ENCODE assay signal across 8 cellular contexts in the genomic region with DNA sequence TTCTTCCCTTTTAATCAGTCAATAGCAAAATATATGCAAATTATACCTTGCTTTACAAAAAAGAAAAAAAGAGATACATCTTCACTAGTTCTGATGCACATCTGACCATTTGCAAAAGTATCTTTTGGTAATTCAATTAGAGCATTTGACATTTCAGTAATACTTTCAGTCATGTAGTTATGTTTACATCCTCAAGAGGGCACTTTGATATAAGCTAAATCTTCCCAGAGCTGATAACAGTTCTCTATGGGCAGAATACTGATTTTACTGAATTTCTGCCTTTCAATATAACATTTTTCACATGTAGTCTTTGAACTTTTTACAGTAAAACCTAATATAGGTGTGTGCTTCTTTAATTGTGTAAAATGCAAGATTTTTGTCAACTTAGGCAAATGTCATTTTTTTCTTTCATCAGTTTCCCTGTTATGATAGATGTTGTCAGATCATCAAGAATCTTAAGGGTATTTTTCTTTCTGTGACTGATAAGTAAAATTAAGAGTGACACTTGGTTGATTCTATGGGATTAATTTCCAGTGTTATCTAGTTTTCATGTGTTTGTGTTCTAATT.
DNase-seq lines count a peak whose midpoint lies in the region; ATAC-seq, FAIRE-seq and TF ChIP-seq lines count a peak whose summit lies in the region.

No MANE protein-coding gene starts in this region.

- H3K4me3 ChIP-seq in HFF-Myc (replicated peaks; ENCODE audit: low read depth, low read length) (no peak overlapping the region), NB4 (ENCODE audit: low read depth, low read length) (no peak overlapping the region)

- no peaks in the 10 kb centered on the region for H3K9me3 Mint-ChIP-seq in activated T-helper 1 cell treated with anti-CD3 and anti-CD28 coated beads, Interleukin-12 subunit alpha, Interleukin-12 subunit beta, Interleukin-2, Interleukin-4 antibody, amounts not matched to agents 30 ng/mL and 10 ng/mL and 1 ng/mL, durations not matched to agents 14 hours and 24 hours and 36 hours

- TF ChIP-seq CTCF in GM12873 (IDR thresholded peaks at IDR 0.05; ENCODE audit: insufficient read depth, low read depth, low read length, missing control alignments) (peak; percentile 49), HFF-Myc (IDR thresholded peaks at IDR 0.05; ENCODE audit: low read depth, low read length, missing control alignments) (peak; percentile 27), NB4 (IDR thresholded peaks at IDR 0.05; ENCODE audit: low read depth, low read length) (peak; percentile 24)

- H3K27ac Mint-ChIP-seq in activated T-helper 1 cell treated with anti-CD3 and anti-CD28 coated beads, Interleukin-12 subunit alpha, Interleukin-12 subunit beta, Interleukin-2, Interleukin-4 antibody, amounts not matched to agents 30 ng/mL and 10 ng/mL and 1 ng/mL, durations not matched to agents 14 hours and 24 hours and 36 hours, result no peak overlapping the region

- peak; percentile 90 for FAIRE-seq in TTC549 (lab: Jason Lieb, UNC)

- no peak for ATAC-seq in sciatic nerve

- H3K27me3 Mint-ChIP-seq in activated T-helper 1 cell treated with anti-CD3 and anti-CD28 coated beads, Interleukin-12 subunit alpha, Interleukin-12 subunit beta, Interleukin-2, Interleukin-4 antibody, amounts not matched to agents 30 ng/mL and 10 ng/mL and 1 ng/mL, durations not matched to agents 14 hours and 24 hours and 36 hours (ENCODE audit: insufficient read depth), result no peaks in the 10 kb centered on the region

- H3K4me3 Mint-ChIP-seq in activated T-helper 1 cell treated with anti-CD3 and anti-CD28 coated beads, Interleukin-12 subunit alpha, Interleukin-12 subunit beta, Interleukin-2, Interleukin-4 antibody, amounts not matched to agents 30 ng/mL and 10 ng/mL and 1 ng/mL, durations not matched to agents 14 hours and 24 hours and 36 hours, result no peak overlapping the region

- H3K4me1 Mint-ChIP-seq in activated T-helper 1 cell treated with anti-CD3 and anti-CD28 coated beads, Interleukin-12 subunit alpha, Interleukin-12 subunit beta, Interleukin-2, Interleukin-4 antibody, amounts not matched to agents 30 ng/mL and 10 ng/mL and 1 ng/mL, durations not matched to agents 14 hours and 24 hours and 36 hours (ENCODE audit: low read depth), result no peaks in the 10 kb centered on the region

- TF ChIP-seq POLR2A in NB4 (IDR thresholded peaks at IDR 0.05; ENCODE audit: extremely low read depth, insufficient read length), result no peak

- no peak for DNase-seq in HFF-Myc (ENCODE audit: extremely low read depth, low read depth)
- peak; percentile 49 for DNase-seq in NB4 (ENCODE audit: low read depth)
- peak; percentile 35 for DNase-seq in iPS-NIHi11 (ENCODE audit: low spot score)
- DNase-seq in occipital lobe (lab: John Stamatoyannopoulos, UW), result no peak
- DNase-seq in activated T-helper 1 cell treated with anti-CD3 and anti-CD28 coated beads, Interleukin-12 subunit alpha, Interleukin-12 subunit beta, Interleukin-2, Interleukin-4 antibody, amounts not matched to agents 30 ng/mL and 10 ng/mL and 1 ng/mL, durations not matched to agents 14 hours and 24 hours and 36 hours (ENCODE audit: low spot score), result no peak
- no peak for DNase-seq in sciatic nerve (ENCODE audit: low spot score)

- intact Hi-C loops in activated T-helper 1 cell treated with anti-CD3 and anti-CD28 coated beads, Interleukin-12 subunit alpha, Interleukin-12 subunit beta, Interleukin-2, Interleukin-4 antibody, amounts not matched to agents 30 ng/mL and 10 ng/mL and 1 ng/mL, durations not matched to agents 14 hours and 24 hours and 36 hours (cut with micrococcal nuclease), result loop anchor here (1.0 to 5.0 kb wide), 2 partner anchors 579 to 1017 kb away; no protein-coding TSS in a partner anchor
- intact Hi-C loops in sciatic nerve (cut with DNase I), result no loop called here

- no peaks in the 10 kb centered on the region for H3K36me3 Mint-ChIP-seq in activated T-helper 1 cell treated with anti-CD3 and anti-CD28 coated beads, Interleukin-12 subunit alpha, Interleukin-12 subunit beta, Interleukin-2, Interleukin-4 antibody, amounts not matched to agents 30 ng/mL and 10 ng/mL and 1 ng/mL, durations not matched to agents 14 hours and 24 hours and 36 hours (ENCODE audit: low read depth)

Comparison
In these comparisons a context has a peak if more than half of its experiments do, and no peak if none do; other contexts are left out.
1. DNase-seq: peak in NB4 (single experiment) and iPS-NIHi11 (single experiment); none in HFF-Myc (single experiment), occipital lobe (single experiment), activated T-helper 1 cell treated with anti-CD3 and anti-CD28 coated beads, Interleukin-12 subunit alpha, Interleukin-12 subunit beta, Interleukin-2, Interleukin-4 antibody, amounts not matched to agents 30 ng/mL and 10 ng/mL and 1 ng/mL, durations not matched to agents 14 hours and 24 hours and 36 hours (single experiment) and sciatic nerve (single experiment).
2. Peak in every context shown above with its lines, with median percentiles within 50 percentile points of each other: CTCF ChIP-seq.